8 cellular contexts compared by ENCODE assay signal in the genomic region with DNA sequence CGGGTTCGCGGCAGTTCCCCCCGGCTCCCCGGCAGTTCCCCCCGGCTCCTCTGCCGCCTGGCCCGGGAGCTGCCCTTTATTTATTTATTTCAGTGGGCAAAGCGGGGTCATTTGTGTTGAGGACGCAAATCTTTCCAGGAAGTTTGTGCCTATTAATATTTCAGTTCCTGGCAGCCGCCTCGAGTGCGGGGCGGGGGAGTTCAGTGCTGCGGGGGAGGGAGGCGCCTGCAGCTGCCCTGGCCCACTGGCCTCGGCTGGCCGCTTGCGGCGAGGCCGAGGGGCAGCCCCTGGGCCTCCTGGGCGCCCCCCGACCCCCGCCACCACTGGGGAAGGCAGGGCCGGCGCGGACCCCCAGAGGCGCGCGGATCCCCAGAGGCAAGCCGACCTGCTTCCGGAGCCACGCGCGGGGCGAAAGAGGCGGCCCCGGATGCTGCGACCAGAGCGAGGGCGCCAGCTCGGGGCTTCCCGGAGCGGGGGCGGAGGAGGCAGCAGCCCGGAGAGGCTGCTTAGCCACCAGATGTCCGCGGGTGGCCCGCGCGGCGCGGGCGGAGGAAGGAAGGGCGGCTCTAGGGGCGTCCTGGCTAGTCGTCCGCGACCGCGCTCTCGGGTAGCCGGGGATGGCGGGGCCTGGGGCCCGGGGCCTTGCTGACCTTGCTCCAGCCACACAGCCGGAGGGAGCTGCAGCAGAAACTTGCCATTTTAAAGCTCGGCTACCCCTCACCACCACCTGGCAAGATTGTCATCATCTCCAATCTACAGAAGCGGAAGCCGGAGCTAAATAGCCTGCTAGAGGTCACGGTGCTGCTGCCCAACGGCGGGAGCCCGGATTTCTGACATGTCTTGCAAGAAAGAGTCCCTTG. TPM values are rescaled to one million over a fixed set of nuclear protein-coding genes. Genes with fewer than 3 reads are reported as not detected.
DNase-seq lines count a peak whose midpoint lies in the region; ATAC-seq lines count a peak whose summit lies in the region.

No MANE protein-coding gene starts in this region.

- peak overlapping the region; percentile 97 to 98 for H3K27ac ChIP-seq in esophagus (ENCODE audit: low read depth in 2 of 2, low read length in 1 of 2)
- H3K27ac ChIP-seq in muscle layer of duodenum (ENCODE audit: low read length), result peak overlapping the region; percentile 84

- 1% methylated on average over 62 to 73 of the region's 73 CpGs for WGBS in esophagus, 2 donors

- H3K27me3 ChIP-seq in esophagus (ENCODE audit: control insufficient read depth in 1 of 2, insufficient read depth in 2 of 2, low read length in 2 of 2) (no peaks in the 10 kb centered on the region), muscle layer of duodenum (ENCODE audit: low read depth, low read length) (no peaks in the 10 kb centered on the region)

- no peaks in the 10 kb centered on the region for H3K9me3 ChIP-seq in esophagus (ENCODE audit: control insufficient read depth in 2 of 2, insufficient read depth in 1 of 2, low read depth in 1 of 2, low read length in 1 of 2)
- no peaks in the 10 kb centered on the region for H3K9me3 ChIP-seq in muscle layer of duodenum (ENCODE audit: control insufficient read depth in 1 of 2, low read length in 2 of 2)

- ATAC-seq in GM18861 (IDR thresholded peaks at IDR 0.05; ENCODE audit: unreplicated experiment) (peak; percentile 62), HG03060 (IDR thresholded peaks at IDR 0.05; ENCODE audit: low read depth, unreplicated experiment) (peak; percentile 46)

- H3K4me1 ChIP-seq in esophagus (ENCODE audit: control insufficient read depth in 2 of 2, insufficient read depth in 2 of 2, low read length in 1 of 2), result peaks cover 0 to 12% of the 10 kb centered on the region in 2 donors
- H3K4me1 ChIP-seq in muscle layer of duodenum (ENCODE audit: control insufficient read depth in 1 of 2, insufficient read depth in 2 of 2, low read length in 2 of 2), result peaks cover 13 to 15% of the 10 kb centered on the region in 2 donors

- H3K36me3 ChIP-seq in esophagus (ENCODE audit: control insufficient read depth in 2 of 2, insufficient read depth in 2 of 2, low read length in 1 of 2) (no peaks in the 10 kb centered on the region), muscle layer of duodenum (ENCODE audit: control insufficient read depth in 1 of 2, insufficient read depth in 2 of 2, low read length in 2 of 2) (no peaks in the 10 kb centered on the region)

- H3K4me3 ChIP-seq in esophagus (ENCODE audit: low read depth in 1 of 2, low read length in 2 of 2) (peak overlapping the region; percentile 66 to 68), muscle layer of duodenum (ENCODE audit: low read depth in 1 of 2, low read length in 2 of 2) (peak overlapping the region; percentile 59 to 65)

- peak; percentile 51 to 65 for DNase-seq in AML-193 (lab: John Stamatoyannopoulos, UW)
- peak; percentile 38 to 70 for DNase-seq in NOMO-1 (lab: John Stamatoyannopoulos, UW; ENCODE audit: unreplicated experiment in 2 of 2)
- DNase-seq in activated T-cell treated with anti-CD3 and anti-CD28 coated beads for 48 hours (ENCODE audit: low read depth), result peak; percentile 67
- DNase-seq in stimulated activated naive CD4-positive, alpha-beta T cell (lab: John Stamatoyannopoulos, UW), result peak in 4 of 6 experiments; percentile 23 to 47 (median 31)

RNA-seq across cellular contexts. Expression of a gene that starts 48.0 kb away (rescaled TPM):
- polyA plus RNA-seq in esophagus, result 1,000 to 10,000 TPM in 1 of 2 donors, 100 to 1,000 TPM in 1; 679 to 1,046 TPM

Comparison
In these comparisons a context has a peak if more than half of its experiments do, and no peak if none do; other contexts are left out.
1. Peak in every context shown above with its lines: DNase-seq, ATAC-seq, H3K4me3 ChIP-seq and H3K27ac ChIP-seq.